Comparison of ENCODE assay signal across 8 cellular contexts in genomic region chr7:152025937-152026890, GRCh38. TPM values are rescaled to one million over a fixed set of nuclear protein-coding genes. Genes with fewer than 3 reads are reported as not detected.
DNase-seq lines count a peak whose midpoint lies in the region; ATAC-seq and TF ChIP-seq lines count a peak whose summit lies in the region.

No MANE protein-coding gene starts in this region.

- peaks cover 10 to 14% of the 10 kb centered on the region in 2 donors for H3K4me1 ChIP-seq in thyroid gland

- no peaks in the 10 kb centered on the region for H3K36me3 ChIP-seq in thyroid gland

- H3K4me3 Mint-ChIP-seq in activated naive CD8-positive, alpha-beta T cell treated with anti-CD3 and anti-CD28 coated beads for 36 hours = peak overlapping the region; percentile 85

- peak overlapping the region; percentile 68 for H3K27ac ChIP-seq in layer of hippocampus (ENCODE audit: low read depth, low read length)
- peak overlapping the region in 2 of 3 donors; percentile 48 to 77 for H3K27ac ChIP-seq in thyroid gland

- H3K27me3 ChIP-seq in layer of hippocampus (ENCODE audit: control insufficient read depth, insufficient read depth, low read length) (no peaks in the 10 kb centered on the region), thyroid gland (no peaks in the 10 kb centered on the region)

- peak overlapping the region; percentile 25 to 61 (median 54) for H3K4me3 ChIP-seq in thyroid gland (replicated peaks in 1 of 3)

- peaks cover 33% of the 10 kb centered on the region for H3K36me3 Mint-ChIP-seq in activated naive CD8-positive, alpha-beta T cell treated with anti-CD3 and anti-CD28 coated beads for 36 hours

- H3K27ac Mint-ChIP-seq in activated naive CD8-positive, alpha-beta T cell treated with anti-CD3 and anti-CD28 coated beads for 36 hours = peak overlapping the region; percentile 74

- WGBS in thyroid gland, 2 donors = 22 to 33% methylated on average over 15 to 20 of the region's 41 CpGs

- TF ChIP-seq CTCF in thyroid gland (IDR thresholded peaks at IDR 0.05) (peak in 1 of 6 experiments; percentile 6), GM13976 (IDR thresholded peaks at IDR 0.05; ENCODE audit: borderline replicate concordance, control extremely low read depth, extremely low read depth, insufficient read depth, missing control alignments) (no peak)

- H3K9me3 ChIP-seq in thyroid gland = no peaks in the 10 kb centered on the region

- no peaks in the 10 kb centered on the region for H3K27me3 Mint-ChIP-seq in activated naive CD8-positive, alpha-beta T cell treated with anti-CD3 and anti-CD28 coated beads for 36 hours

- intact Hi-C loops in thyroid gland (cut with DNase I) = no loop called here

- peak; percentile 64 for DNase-seq in activated CD8-positive, alpha-beta memory T cell treated with anti-CD3 and anti-CD28 coated beads for 24 hours
- no peak for DNase-seq in activated CD8-positive, alpha-beta memory T cell treated with anti-CD3 and anti-CD28 coated beads, Interleukin-2, amount 50 U/mL, for 48 hours
- no peak for DNase-seq in activated naive CD8-positive, alpha-beta T cell treated with anti-CD3 and anti-CD28 coated beads for 36 hours
- DNase-seq in thyroid gland (no peak), GM13976 (ENCODE audit: low spot score) (no peak), amniotic stem cell (lab: John Stamatoyannopoulos, UW) (no peak)

- in situ Hi-C loops in GM13976 (cut with MboI; ENCODE audit: low sequenced_read_pairs, unreplicated experiment) = no loop called here

- ATAC-seq in HG02852 (IDR thresholded peaks at IDR 0.05; ENCODE audit: unreplicated experiment) = no peak

- TF ChIP-seq POLR2A in thyroid gland (IDR thresholded peaks at IDR 0.05) = no peak

- H3K4me1 Mint-ChIP-seq in activated naive CD8-positive, alpha-beta T cell treated with anti-CD3 and anti-CD28 coated beads for 36 hours = peaks cover 45% of the 10 kb centered on the region

- peaks cover 5% of the 10 kb centered on the region for H3K9me3 Mint-ChIP-seq in activated naive CD8-positive, alpha-beta T cell treated with anti-CD3 and anti-CD28 coated beads for 36 hours

RNA-seq across cellular contexts. Expression of gene GALNT11, which starts 0.7 kb away (rescaled TPM):
- total RNA-seq in activated naive CD8-positive, alpha-beta T cell treated with anti-CD3 and anti-CD28 coated beads for 36 hours = 10 to 100 TPM; 18.6 to 19.0 TPM
- total RNA-seq in thyroid gland = 10 to 100 TPM; 59.5 to 87.6 (median 74.9) TPM
